Comparison of ENCODE assay signal across 19 cellular contexts in genomic region chr16:67474551-67474950, GRCh38. TPM values are rescaled to one million over a fixed set of nuclear protein-coding genes. Genes with fewer than 3 reads are reported as not detected.
DNase-seq lines count a peak whose midpoint lies in the region; ATAC-seq, FAIRE-seq and TF ChIP-seq lines count a peak whose summit lies in the region.
"Had no signal": no experiment of that assay in that cellular context is flagged by ENCODE, and none has a peak within 500 bp of the region (broad histone marks: within the 10 kb centered on the region; RNA-seq: fewer than 3 reads in every experiment).

No MANE protein-coding gene starts in this region.

- no peaks in the 10 kb centered on the region for H3K9me3 Mint-ChIP-seq in activated naive CD8-positive, alpha-beta T cell (ENCODE audit: low read depth)
- no peaks in the 10 kb centered on the region for H3K9me3 Mint-ChIP-seq in activated naive CD8-positive, alpha-beta T cell treated with anti-CD3 and anti-CD28 coated beads, Interleukin-2, amount 50 U/mL, for 24 hours
- H3K9me3 Mint-ChIP-seq in CD14-positive monocyte, result no peaks in the 10 kb centered on the region
- no peaks in the 10 kb centered on the region for H3K9me3 Mint-ChIP-seq in stimulated activated effector memory CD8-positive, alpha-beta T cell treated with anti-CD3 and anti-CD28 coated beads, Interleukin-12 subunit alpha, Interleukin-12 subunit beta, amount 100 ng/mL, for 72 hours
- H3K9me3 Mint-ChIP-seq: CD8-positive, alpha-beta memory T cell had no signal

- WGBS in GM12878 (ENCODE audit: insufficient coverage, insufficient replicate concordance, low lambda C conversion rate, missing lambda C conversion rate), result 94% methylated on average over 5 of the region's 5 CpGs
- 99% methylated on average over 5 of the region's 5 CpGs for WGBS in hepatocyte (ENCODE audit: low lambda C conversion rate, missing lambda C conversion rate)

- H3K36me3 Mint-ChIP-seq in activated naive CD8-positive, alpha-beta T cell, result peaks cover 6% of the 10 kb centered on the region
- peaks cover 1% of the 10 kb centered on the region for H3K36me3 Mint-ChIP-seq in activated naive CD8-positive, alpha-beta T cell treated with anti-CD3 and anti-CD28 coated beads, Interleukin-2, amount 50 U/mL, for 24 hours (ENCODE audit: low read depth)
- peaks cover 23 to 64% of the 10 kb centered on the region in 2 donors for H3K36me3 Mint-ChIP-seq in CD14-positive monocyte
- peaks cover 11% of the 10 kb centered on the region for H3K36me3 Mint-ChIP-seq in stimulated activated effector memory CD8-positive, alpha-beta T cell treated with anti-CD3 and anti-CD28 coated beads, Interleukin-12 subunit alpha, Interleukin-12 subunit beta, amount 100 ng/mL, for 72 hours

- TSS peak; percentile 39 for BruUV-seq in GM12878 (replicated peaks; lab: Mats Ljungman, UMichigan)

- SMC1A ChIA-PET in GM12878 (lab: Charles Lee; ENCODE audit: uncharacterized antibody, unreplicated experiment), result no interaction called here

- H3K36me3 ChIP-seq in GM12878 (ENCODE audit: control insufficient read depth in 2 of 2, insufficient read depth in 2 of 2, low read length in 1 of 2) (no peaks in the 10 kb centered on the region; a peak in 1 of 4 replicates), Karpas-422 (ENCODE audit: insufficient read depth, low read length) (no peaks in the 10 kb centered on the region), hepatocyte (replicated peaks; ENCODE audit: insufficient read depth, low read depth) (no peaks in the 10 kb centered on the region)

- FAIRE-seq in GM12878 (lab: Jason Lieb, UNC) (no peak), frontal cortex (lab: Jason Lieb, UNC) (no peak)
- FAIRE-seq: GM18507, H54, HTR-8/SVneo had no signal

- ATAC-seq in activated naive CD8-positive, alpha-beta T cell treated with anti-CD3 and anti-CD28 coated beads, Interleukin-2, amount 50 U/mL, for 24 hours, result no peak
- ATAC-seq in GM12878, result no peak
- ATAC-seq in stimulated activated effector memory CD8-positive, alpha-beta T cell treated with anti-CD3 and anti-CD28 coated beads, Interleukin-12 subunit alpha, Interleukin-12 subunit beta, amount 100 ng/mL, for 72 hours, result no peak
- ATAC-seq: HCT116 had no signal

- RAD21 ChIA-PET in GM12878 (lab: Charles Lee; ENCODE audit: unreplicated experiment), result no interaction called here

- no peak overlapping the region for H3K4me3 ChIP-seq in GM12878
- H3K4me3 ChIP-seq in Karpas-422 (ENCODE audit: low read length), result no peak overlapping the region
- no peak overlapping the region for H3K4me3 ChIP-seq in hepatocyte
- H3K4me3 ChIP-seq: GM23248 had no signal

- H3K9me3 ChIP-seq in GM12878 (replicated peaks; ENCODE audit: control insufficient read depth, insufficient read depth, low read length), result no peaks in the 10 kb centered on the region
- no peaks in the 10 kb centered on the region for H3K9me3 ChIP-seq in Karpas-422 (ENCODE audit: low read length)
- H3K9me3 ChIP-seq in hepatocyte (ENCODE audit: low read depth), result no peaks in the 10 kb centered on the region
- H3K9me3 ChIP-seq: BE2C, Caco-2 had no signal

- intact Hi-C loops in CD14-positive monocyte (cut with micrococcal nuclease) (loop anchor here in 1 of 2 donors (10.0 kb wide), 1 partner anchor 230 kb away; the partner anchor contains the start of genes FHOD1 and SLC9A5), GM12878 (cut with micrococcal nuclease; ENCODE audit: unreplicated experiment) (no loop called here)

- no peak for TF ChIP-seq CTCF in CD14-positive monocyte (IDR thresholded peaks at IDR 0.05)
- no peak for TF ChIP-seq CTCF in GM12878 (IDR thresholded peaks at IDR 0.05 in 2 of 3, conservative IDR thresholded peaks at IDR 0.05 in 1 of 3; ENCODE audit: control insufficient read depth in 2 of 3, extremely low read depth in 1 of 3, insufficient read depth in 1 of 3, low read depth in 3 of 3, low read length in 3 of 3)
- TF ChIP-seq CTCF in hepatocyte (IDR thresholded peaks at IDR 0.05; ENCODE audit: poor library complexity), result no peak

- no peak overlapping the region for H3K27ac Mint-ChIP-seq in activated naive CD8-positive, alpha-beta T cell
- no peak overlapping the region for H3K27ac Mint-ChIP-seq in activated naive CD8-positive, alpha-beta T cell treated with anti-CD3 and anti-CD28 coated beads, Interleukin-2, amount 50 U/mL, for 24 hours
- H3K27ac Mint-ChIP-seq in CD14-positive monocyte, result peak overlapping the region; percentile 25 to 83 (median 77)
- H3K27ac Mint-ChIP-seq in stimulated activated effector memory CD8-positive, alpha-beta T cell treated with anti-CD3 and anti-CD28 coated beads, Interleukin-12 subunit alpha, Interleukin-12 subunit beta, amount 100 ng/mL, for 72 hours, result peak overlapping the region; percentile 44

- H3K4me1 Mint-ChIP-seq in activated naive CD8-positive, alpha-beta T cell (ENCODE audit: low read depth), result peaks cover 49% of the 10 kb centered on the region
- H3K4me1 Mint-ChIP-seq in activated naive CD8-positive, alpha-beta T cell treated with anti-CD3 and anti-CD28 coated beads, Interleukin-2, amount 50 U/mL, for 24 hours, result peaks cover 39% of the 10 kb centered on the region
- peaks cover 93% of the 10 kb centered on the region for H3K4me1 Mint-ChIP-seq in CD14-positive monocyte
- peaks cover 72% of the 10 kb centered on the region for H3K4me1 Mint-ChIP-seq in stimulated activated effector memory CD8-positive, alpha-beta T cell treated with anti-CD3 and anti-CD28 coated beads, Interleukin-12 subunit alpha, Interleukin-12 subunit beta, amount 100 ng/mL, for 72 hours

- no peaks in the 10 kb centered on the region for H3K27me3 Mint-ChIP-seq in activated naive CD8-positive, alpha-beta T cell
- no peaks in the 10 kb centered on the region for H3K27me3 Mint-ChIP-seq in activated naive CD8-positive, alpha-beta T cell treated with anti-CD3 and anti-CD28 coated beads, Interleukin-2, amount 50 U/mL, for 24 hours
- H3K27me3 Mint-ChIP-seq in CD14-positive monocyte (ENCODE audit: low read depth in 3 of 3), result no peaks in the 10 kb centered on the region
- H3K27me3 Mint-ChIP-seq: CD8-positive, alpha-beta memory T cell had no signal

- no peak for TF ChIP-seq RAD21 in GM12878 (IDR thresholded peaks at IDR 0.05; ENCODE audit: insufficient read depth, low read depth, low read length)

- H2AFZ ChIP-seq in GM12878 (ENCODE audit: control insufficient read depth, low read depth, low read length) (no peak overlapping the region), Karpas-422 (ENCODE audit: low read length) (no peak overlapping the region), hepatocyte (no peak overlapping the region)
- H2AFZ ChIP-seq: GM23248 had no signal

- no peak for DNase-seq in activated naive CD8-positive, alpha-beta T cell treated with anti-CD3 and anti-CD28 coated beads, Interleukin-2, amount 50 U/mL, for 24 hours
- DNase-seq in CD14-positive monocyte (ENCODE audit: low spot score) (no peak), GM12878 (ENCODE audit: low read depth, low spot score) (no peak), frontal cortex (ENCODE audit: low spot score in 2 of 2) (no peak), Karpas-422 (no peak), hepatocyte (ENCODE audit: low spot score) (no peak)
- DNase-seq in stimulated activated effector memory CD8-positive, alpha-beta T cell treated with anti-CD3 and anti-CD28 coated beads, Interleukin-12 subunit alpha, Interleukin-12 subunit beta, amount 100 ng/mL, for 72 hours (ENCODE audit: low spot score in 2 of 2), result no peak
- DNase-seq: BE2C; Caco-2; CD8-positive, alpha-beta memory T cell; DND-41; GF-D8; GM23248 had no signal

- no peaks in the 10 kb centered on the region for H3K9me2 ChIP-seq in Karpas-422 (replicated peaks; ENCODE audit: insufficient read depth, low read length)
- no peaks in the 10 kb centered on the region for H3K9me2 ChIP-seq in hepatocyte (replicated peaks; ENCODE audit: insufficient read depth)

- H3K9ac ChIP-seq in GM12878 (ENCODE audit: control insufficient read depth, insufficient read depth, low read length) (no peak overlapping the region), Karpas-422 (ENCODE audit: low read length) (no peak overlapping the region)
- H3K9ac ChIP-seq: GM23248 had no signal

- peak overlapping the region; percentile 5 for H3K4me3 Mint-ChIP-seq in activated naive CD8-positive, alpha-beta T cell
- H3K4me3 Mint-ChIP-seq in activated naive CD8-positive, alpha-beta T cell treated with anti-CD3 and anti-CD28 coated beads, Interleukin-2, amount 50 U/mL, for 24 hours, result no peak overlapping the region
- no peak overlapping the region for H3K4me3 Mint-ChIP-seq in CD14-positive monocyte
- H3K4me3 Mint-ChIP-seq in stimulated activated effector memory CD8-positive, alpha-beta T cell treated with anti-CD3 and anti-CD28 coated beads, Interleukin-12 subunit alpha, Interleukin-12 subunit beta, amount 100 ng/mL, for 72 hours, result no peak overlapping the region
- H3K4me3 Mint-ChIP-seq: CD8-positive, alpha-beta memory T cell had no signal

- no peak overlapping the region for H3K4me2 ChIP-seq in GM12878 (ENCODE audit: control insufficient read depth, insufficient read depth)
- no peak overlapping the region for H3K4me2 ChIP-seq in Karpas-422 (ENCODE audit: low read depth, low read length, poor library complexity, severe bottlenecking)
- no peak overlapping the region for H3K4me2 ChIP-seq in hepatocyte

- H4K20me1 ChIP-seq in GM12878 (ENCODE audit: control insufficient read depth, insufficient read depth) (no peaks in the 10 kb centered on the region; the same call in 1 of the 2 replicates), Karpas-422 (ENCODE audit: insufficient read depth, low read depth, low read length) (0 out of 2 replicates have a peak, but pooled peaks cover 6% of the 10 kb centered on the region), hepatocyte (ENCODE audit: insufficient read depth, poor library complexity, severe bottlenecking) (peaks cover 91% of the 10 kb centered on the region)

- no peaks in the 10 kb centered on the region for H3K27me3 ChIP-seq in GM12878 (replicated peaks in 1 of 2; ENCODE audit: control insufficient read depth in 2 of 2, insufficient read depth in 2 of 2, low read length in 1 of 2)
- no peaks in the 10 kb centered on the region for H3K27me3 ChIP-seq in Karpas-422 (ENCODE audit: low read length)
- H3K27me3 ChIP-seq in hepatocyte, result no peaks in the 10 kb centered on the region
- H3K27me3 ChIP-seq: BE2C had no signal

- no peak for TF ChIP-seq EP300 in GM12878 (IDR thresholded peaks at IDR 0.05; ENCODE audit: borderline replicate concordance in 1 of 2, control insufficient read depth in 1 of 2, low read depth in 2 of 2, low read length in 2 of 2)

- H3K79me2 ChIP-seq in GM12878 (ENCODE audit: control insufficient read depth, insufficient read depth, low read length), result peaks cover 52% of the 10 kb centered on the region
- H3K79me2 ChIP-seq in Karpas-422 (ENCODE audit: low read length), result peaks cover 91% of the 10 kb centered on the region
- peaks cover 100% of the 10 kb centered on the region for H3K79me2 ChIP-seq in hepatocyte

- CTCF ChIA-PET in GM12878 (lab: Yijun Ruan, JAX), result interaction anchor here (0.6 to 1.9 kb wide), 3 partner anchors 9 to 54 kb away, joined by 3 to 5 read pairs (median 4); no protein-coding TSS in a partner anchor

- peaks cover 19% of the 10 kb centered on the region for H3K4me1 ChIP-seq in GM12878 (ENCODE audit: control insufficient read depth, insufficient read depth, low read length)
- H3K4me1 ChIP-seq in Karpas-422 (ENCODE audit: low read length), result peaks cover 19% of the 10 kb centered on the region
- peaks cover 9% of the 10 kb centered on the region for H3K4me1 ChIP-seq in hepatocyte (ENCODE audit: insufficient read depth)
- H3K4me1 ChIP-seq: BE2C had no signal

- POLR2A ChIA-PET in GM12878 (lab: Charles Lee), result no interaction called here

- no peak overlapping the region for H3K27ac ChIP-seq in GM12878 (ENCODE audit: control insufficient read depth, insufficient read depth)
- H3K27ac ChIP-seq in Karpas-422 (ENCODE audit: low read length), result no peak overlapping the region
- no peak overlapping the region for H3K27ac ChIP-seq in hepatocyte
- H3K27ac ChIP-seq: GM23248 had no signal

- in situ Hi-C loops in GM12878 (cut with MboI), result no loop called here

- TF ChIP-seq POLR2A in GM12878 (IDR thresholded peaks at IDR 0.05; ENCODE audit: low read depth, low read length), result no peak

RNA-seq across cellular contexts. Expression of gene ATP6V0D1, which starts 6.4 kb away (rescaled TPM):
- polyA plus RNA-seq in CD14-positive monocyte, result 100 to 1,000 TPM; 631 to 687 TPM
- 17.4 and 19.9 TPM in 2 replicates for total RNA-seq in GM12878 (2013; cell fraction: nucleolus; rRNA removed)
- 72.4 and 73.8 TPM in 2 replicates for total RNA-seq in GM12878 (2014; rRNA removed)
- total RNA-seq in GM12878 (2014; rRNA removed; fragmentation: Illumina TruSeq; extraction: Trizol), result 41.8 and 50.2 TPM in 2 replicates
- total RNA-seq in GM12878 (2021), result 67.7 and 71.6 TPM in 2 replicates
- 36.5 TPM for polyA plus RNA-seq in GM12878 (2011; ENCODE audit: low read depth)
- 24.5 and 56.5 TPM in 2 replicates for polyA plus RNA-seq in GM12878 (2011; rRNA removed)
- polyA plus RNA-seq in GM12878 (2011; cell fraction: cytosol; rRNA removed), result 108 and 129 TPM in 2 replicates
- polyA plus RNA-seq in GM12878 (2011; cell fraction: nucleus; rRNA removed), result 47.1 and 63.7 TPM in 2 replicates
- polyA plus RNA-seq in GM12878 (2012), result 48.2 and 55.4 TPM in 2 replicates
- polyA plus RNA-seq in GM12878 (2014; fragmentation: Illumina TruSeq; extraction: Trizol), result 35.1 and 72.2 TPM in 2 replicates
- 10 to 100 TPM; 28.1 to 30.2 TPM for polyA plus RNA-seq in GM12878 (2014; fragmentation: Nextera tagmentation; extraction: Ambion mirVana)
- 69.0 and 81.4 TPM in 2 replicates for polyA plus RNA-seq in GM12878 (2014; rRNA removed)
- 100 to 1,000 TPM; 126 to 141 TPM for polyA plus RNA-seq in GM12878 (2016; fragmentation: Nextera tagmentation; extraction: Ambion mirVana)
- 121 and 140 TPM in 2 replicates for polyA minus RNA-seq in GM12878 (2011; rRNA and poly(A)+ RNA removed)
- 42.8 and 49.1 TPM in 2 replicates for polyA minus RNA-seq in GM12878 (2011; cell fraction: cytosol; rRNA and poly(A)+ RNA removed)
- 13.9 and 24.0 TPM in 2 replicates for polyA minus RNA-seq in GM12878 (2011; cell fraction: nucleus; rRNA and poly(A)+ RNA removed)
- 78.7 TPM for total RNA-seq in frontal cortex
- total RNA-seq in Karpas-422 (2014; rRNA removed; shearing (Covaris generic); ENCODE audit: low replicate concordance), result 63.8 and 83.4 TPM in 2 replicates
- 115 and 157 TPM in 2 replicates for total RNA-seq in hepatocyte
- 223 and 232 TPM in 2 replicates for polyA plus RNA-seq in hepatocyte

RNA-seq across cellular contexts. Expression of gene AGRP, which starts 8.8 kb away (rescaled TPM):
- polyA plus RNA-seq in CD14-positive monocyte (under 1 TPM; 0.32 to 0.54 TPM), GM12878 (2011; rRNA removed) (not detected in 2 replicates), GM12878 (2014; fragmentation: Illumina TruSeq; extraction: Trizol) (not detected in 2 replicates), GM12878 (2014; fragmentation: Nextera tagmentation; extraction: Ambion mirVana) (under 1 TPM; 0.16 to 0.34 TPM), GM12878 (2014; rRNA removed) (0.27 TPM in 1 of 2 replicates, not detected in the other), GM12878 (2016; fragmentation: Nextera tagmentation; extraction: Ambion mirVana) (under 1 TPM; 0.72 to 0.75 TPM), hepatocyte (0.93 and 2.3 TPM in 2 replicates)
- not detected in 2 replicates for total RNA-seq in GM12878 (2013; cell fraction: nucleolus; rRNA removed)
- total RNA-seq in GM12878 (2014; rRNA removed) (not detected in 2 replicates), GM12878 (2014; rRNA removed; fragmentation: Illumina TruSeq; extraction: Trizol) (not detected in 2 replicates), GM12878 (2021) (not detected in 2 replicates), frontal cortex (not detected), hepatocyte (1.9 TPM in 1 of 2 replicates, not detected in the other)
- polyA plus RNA-seq in GM12878 (2011; ENCODE audit: low read depth), result not detected
- not detected in 2 replicates for polyA plus RNA-seq in GM12878 (2011; cell fraction: cytosol; rRNA removed)
- not detected in 2 replicates for polyA plus RNA-seq in GM12878 (2011; cell fraction: nucleus; rRNA removed)
- 0.27 TPM in 1 of 2 replicates, not detected in the other for polyA plus RNA-seq in GM12878 (2012)
- polyA minus RNA-seq in GM12878 (2011; rRNA and poly(A)+ RNA removed), result not detected in 2 replicates
- polyA minus RNA-seq in GM12878 (2011; cell fraction: cytosol; rRNA and poly(A)+ RNA removed), result not detected in 2 replicates
- polyA minus RNA-seq in GM12878 (2011; cell fraction: nucleus; rRNA and poly(A)+ RNA removed), result not detected in 2 replicates
- total RNA-seq in Karpas-422 (2014; rRNA removed; shearing (Covaris generic); ENCODE audit: low replicate concordance), result not detected in 2 replicates
- total RNA-seq: A172; Caco-2; CD8-positive, alpha-beta memory T cell; GM23248 had no signal
- polyA plus RNA-seq: CD8-positive, alpha-beta memory T cell; GM23248 had no signal

RNA-seq across cellular contexts. Expression of gene HSD11B2, which starts 43.6 kb away (rescaled TPM):
- polyA plus RNA-seq in CD14-positive monocyte, result not detected
- total RNA-seq in GM12878 (2013; cell fraction: nucleolus; rRNA removed), result 0.61 TPM in 1 of 2 replicates, not detected in the other
- total RNA-seq in GM12878 (2014; rRNA removed), result 0.28 TPM in 1 of 2 replicates, not detected in the other
- total RNA-seq in GM12878 (2014; rRNA removed; fragmentation: Illumina TruSeq; extraction: Trizol), result 0.22 TPM in 1 of 2 replicates, not detected in the other
- 0.16 and 0.18 TPM in 2 replicates for total RNA-seq in GM12878 (2021)
- polyA plus RNA-seq in GM12878 (2011; ENCODE audit: low read depth), result not detected
- polyA plus RNA-seq in GM12878 (2011; rRNA removed), result 0.19 and 0.20 TPM in 2 replicates
- polyA plus RNA-seq in GM12878 (2011; cell fraction: cytosol; rRNA removed), result 0.16 and 0.22 TPM in 2 replicates
- polyA plus RNA-seq in GM12878 (2011; cell fraction: nucleus; rRNA removed), result 0.43 and 0.53 TPM in 2 replicates
- polyA plus RNA-seq in GM12878 (2012), result 0.37 TPM in 1 of 2 replicates, not detected in the other
- polyA plus RNA-seq in GM12878 (2014; fragmentation: Illumina TruSeq; extraction: Trizol), result 0.34 and 1.5 TPM in 2 replicates
- not detected for polyA plus RNA-seq in GM12878 (2014; fragmentation: Nextera tagmentation; extraction: Ambion mirVana)
- polyA plus RNA-seq in GM12878 (2014; rRNA removed), result 0.09 and 0.28 TPM in 2 replicates
- polyA plus RNA-seq in GM12878 (2016; fragmentation: Nextera tagmentation; extraction: Ambion mirVana), result under 1 TPM; 0.10 to 0.31 TPM
- polyA minus RNA-seq in GM12878 (2011; rRNA and poly(A)+ RNA removed), result 0.15 TPM in 1 of 2 replicates, not detected in the other
- not detected in 2 replicates for polyA minus RNA-seq in GM12878 (2011; cell fraction: cytosol; rRNA and poly(A)+ RNA removed)
- polyA minus RNA-seq in GM12878 (2011; cell fraction: nucleus; rRNA and poly(A)+ RNA removed), result not detected in 2 replicates
- 0.41 TPM for total RNA-seq in frontal cortex
- not detected in 2 replicates for total RNA-seq in Karpas-422 (2014; rRNA removed; shearing (Covaris generic); ENCODE audit: low replicate concordance)
- total RNA-seq in hepatocyte, result 0.93 and 1.6 TPM in 2 replicates
- 2.3 and 4.2 TPM in 2 replicates for polyA plus RNA-seq in hepatocyte
- total RNA-seq: A172, GM23248 had no signal
- polyA plus RNA-seq: CD8-positive, alpha-beta memory T cell had no signal

RNA-seq across cellular contexts. Expression of gene RIPOR1, which starts 54.1 kb away (rescaled TPM):
- polyA plus RNA-seq in CD14-positive monocyte (10 to 100 TPM in 1 of 2 donors, 1 to 10 TPM in 1; 8.6 to 17.5 TPM), GM12878 (2011; rRNA removed) (1.2 and 2.0 TPM in 2 replicates), GM12878 (2014; fragmentation: Illumina TruSeq; extraction: Trizol) (7.0 and 7.9 TPM in 2 replicates), GM12878 (2014; fragmentation: Nextera tagmentation; extraction: Ambion mirVana) (under 1 TPM; 0.13 to 0.47 TPM), GM12878 (2014; rRNA removed) (10.5 and 11.6 TPM in 2 replicates), GM12878 (2016; fragmentation: Nextera tagmentation; extraction: Ambion mirVana) (10 to 100 TPM; 12.9 to 15.9 TPM), hepatocyte (37.8 and 38.3 TPM in 2 replicates)
- 30.2 and 35.1 TPM in 2 replicates for total RNA-seq in GM12878 (2013; cell fraction: nucleolus; rRNA removed)
- total RNA-seq in GM12878 (2014; rRNA removed) (5.2 and 7.0 TPM in 2 replicates), GM12878 (2014; rRNA removed; fragmentation: Illumina TruSeq; extraction: Trizol) (2.6 and 2.8 TPM in 2 replicates), GM12878 (2021) (28.5 and 37.0 TPM in 2 replicates), frontal cortex (32.6 TPM), hepatocyte (12.5 and 12.9 TPM in 2 replicates)
- 6.2 TPM for polyA plus RNA-seq in GM12878 (2011; ENCODE audit: low read depth)
- 1.1 and 1.9 TPM in 2 replicates for polyA plus RNA-seq in GM12878 (2011; cell fraction: cytosol; rRNA removed)
- polyA plus RNA-seq in GM12878 (2011; cell fraction: nucleus; rRNA removed), result 23.0 and 23.5 TPM in 2 replicates
- polyA plus RNA-seq in GM12878 (2012), result 21.5 and 24.4 TPM in 2 replicates
- polyA minus RNA-seq in GM12878 (2011; rRNA and poly(A)+ RNA removed), result 2.4 and 3.7 TPM in 2 replicates
- polyA minus RNA-seq in GM12878 (2011; cell fraction: cytosol; rRNA and poly(A)+ RNA removed), result 3.3 and 3.7 TPM in 2 replicates
- 6.7 and 6.8 TPM in 2 replicates for polyA minus RNA-seq in GM12878 (2011; cell fraction: nucleus; rRNA and poly(A)+ RNA removed)
- total RNA-seq in Karpas-422 (2014; rRNA removed; shearing (Covaris generic); ENCODE audit: low replicate concordance), result 1.3 and 2.9 TPM in 2 replicates

RNA-seq across cellular contexts. Expression of gene ZDHHC1, which starts 58.3 kb away (rescaled TPM):
- polyA plus RNA-seq in CD14-positive monocyte (10 to 100 TPM in 1 of 2 donors, 1 to 10 TPM in 1; 6.0 to 14.2 TPM), GM12878 (2011; rRNA removed) (0.07 TPM in 1 of 2 replicates, not detected in the other), GM12878 (2014; fragmentation: Illumina TruSeq; extraction: Trizol) (0.24 and 0.78 TPM in 2 replicates), GM12878 (2014; fragmentation: Nextera tagmentation; extraction: Ambion mirVana) (not detected), GM12878 (2014; rRNA removed) (0.83 and 1.1 TPM in 2 replicates), GM12878 (2016; fragmentation: Nextera tagmentation; extraction: Ambion mirVana) (1 to 10 TPM in 1 of 2 experiments, under 1 TPM in 1; 0.55 to 1.0 TPM), hepatocyte (10.0 and 10.6 TPM in 2 replicates)
- total RNA-seq in GM12878 (2013; cell fraction: nucleolus; rRNA removed), result 0.65 and 1.3 TPM in 2 replicates
- total RNA-seq in GM12878 (2014; rRNA removed) (0.93 and 1.2 TPM in 2 replicates), GM12878 (2014; rRNA removed; fragmentation: Illumina TruSeq; extraction: Trizol) (0.31 TPM in 1 of 2 replicates, not detected in the other), GM12878 (2021) (0.53 and 0.77 TPM in 2 replicates), frontal cortex (1.2 TPM), hepatocyte (1.9 and 5.9 TPM in 2 replicates)
- not detected for polyA plus RNA-seq in GM12878 (2011; ENCODE audit: low read depth)
- 0.08 and 0.15 TPM in 2 replicates for polyA plus RNA-seq in GM12878 (2011; cell fraction: cytosol; rRNA removed)
- 0.50 and 0.52 TPM in 2 replicates for polyA plus RNA-seq in GM12878 (2011; cell fraction: nucleus; rRNA removed)
- 0.31 and 0.53 TPM in 2 replicates for polyA plus RNA-seq in GM12878 (2012)
- 0.44 TPM in 1 of 2 replicates, not detected in the other for polyA minus RNA-seq in GM12878 (2011; rRNA and poly(A)+ RNA removed)
- polyA minus RNA-seq in GM12878 (2011; cell fraction: cytosol; rRNA and poly(A)+ RNA removed), result not detected in 2 replicates
- polyA minus RNA-seq in GM12878 (2011; cell fraction: nucleus; rRNA and poly(A)+ RNA removed), result 0.67 TPM in 1 of 2 replicates, not detected in the other
- total RNA-seq in Karpas-422 (2014; rRNA removed; shearing (Covaris generic); ENCODE audit: low replicate concordance), result 0.11 TPM in 1 of 2 replicates, not detected in the other

Comparison
In these comparisons a context has a peak if more than half of its experiments do, and no peak if none do; other contexts are left out.
1. H3K27ac Mint-ChIP-seq: peak in CD14-positive monocyte (7 of 7) and stimulated activated effector memory CD8-positive, alpha-beta T cell treated with anti-CD3 and anti-CD28 coated beads, Interleukin-12 subunit alpha, Interleukin-12 subunit beta, amount 100 ng/mL, for 72 hours (single experiment); none in activated naive CD8-positive, alpha-beta T cell (single experiment) and activated naive CD8-positive, alpha-beta T cell treated with anti-CD3 and anti-CD28 coated beads, Interleukin-2, amount 50 U/mL, for 24 hours (single experiment).